ENCODE assay signal across 9 cellular contexts in genomic region chr14:64801800-64802199, GRCh38.
DNase-seq lines count a peak whose midpoint lies in the region; ATAC-seq and TF ChIP-seq lines count a peak whose summit lies in the region.
"Had no signal": no experiment of that assay in that cellular context is flagged by ENCODE, and none has a peak within 500 bp of the region (broad histone marks: within the 10 kb centered on the region; RNA-seq: fewer than 3 reads in every experiment).

No MANE protein-coding gene starts in this region.

- H3K4me3 Mint-ChIP-seq in CD4-positive, alpha-beta T cell = no peak overlapping the region

- H3K9me3 ChIP-seq in AG04450 (ENCODE audit: control insufficient read depth, insufficient read depth, low read length) (no peaks in the 10 kb centered on the region), SJCRH30 (replicated peaks) (no peaks in the 10 kb centered on the region), hepatocyte (ENCODE audit: low read depth) (no peaks in the 10 kb centered on the region)
- H3K9me3 ChIP-seq in CD4-positive, alpha-beta T cell (ENCODE audit: control insufficient read depth, low read length) = no peaks in the 10 kb centered on the region

- no peak overlapping the region for H3K4me2 ChIP-seq in hepatocyte

- ATAC-seq in activated CD4-positive, CD25-positive, alpha-beta regulatory T cell treated with anti-CD3 and anti-CD28 coated beads, Interleukin-2, amount 50 U/mL, for 24 hours = no peak
- ATAC-seq in GM18858 (IDR thresholded peaks at IDR 0.05; ENCODE audit: unreplicated experiment) (no peak), HG02623 (IDR thresholded peaks at IDR 0.05; ENCODE audit: unreplicated experiment) (no peak)
- no peak for ATAC-seq in CD4-positive, alpha-beta T cell (ENCODE audit: poor library complexity)

- H3K27me3 Mint-ChIP-seq in CD4-positive, alpha-beta T cell = no peaks in the 10 kb centered on the region

- no peak overlapping the region for H2AFZ ChIP-seq in hepatocyte

- H3K27ac Mint-ChIP-seq in CD4-positive, alpha-beta T cell = no peak overlapping the region

- no peak overlapping the region for H3K27ac ChIP-seq in AG04450 (ENCODE audit: low read depth, low read length)
- H3K27ac ChIP-seq in SJCRH30 = no peak overlapping the region
- H3K27ac ChIP-seq in hepatocyte = no peak overlapping the region
- no peak overlapping the region for H3K27ac ChIP-seq in CD4-positive, alpha-beta T cell (ENCODE audit: low read depth, low read length)

- H3K36me3 ChIP-seq in SJCRH30 (no peaks in the 10 kb centered on the region), hepatocyte (replicated peaks; ENCODE audit: insufficient read depth, low read depth) (no peaks in the 10 kb centered on the region)

- H3K27me3 ChIP-seq in AG04450 (ENCODE audit: control insufficient read depth, insufficient read depth, low read length) = peaks cover 6% of the 10 kb centered on the region
- H3K27me3 ChIP-seq in SJCRH30 = no peaks in the 10 kb centered on the region
- no peaks in the 10 kb centered on the region for H3K27me3 ChIP-seq in hepatocyte
- no peaks in the 10 kb centered on the region for H3K27me3 ChIP-seq in CD4-positive, alpha-beta T cell (ENCODE audit: control insufficient read depth, insufficient read depth, low read length)

- no peaks in the 10 kb centered on the region for H3K9me3 Mint-ChIP-seq in CD4-positive, alpha-beta T cell

- no peaks in the 10 kb centered on the region for H3K79me2 ChIP-seq in hepatocyte

- H3K4me3 ChIP-seq in AG04450 (ENCODE audit: low read depth, low read length) (no peak overlapping the region), SJCRH30 (no peak overlapping the region), hepatocyte (no peak overlapping the region)

- H3K9me2 ChIP-seq in hepatocyte (replicated peaks; ENCODE audit: insufficient read depth) = no peaks in the 10 kb centered on the region

- no peaks in the 10 kb centered on the region for H3K4me1 ChIP-seq in SJCRH30
- peaks cover 6% of the 10 kb centered on the region for H3K4me1 ChIP-seq in hepatocyte (ENCODE audit: insufficient read depth)

- WGBS in hepatocyte (ENCODE audit: low lambda C conversion rate, missing lambda C conversion rate) = 75% methylated on average over 1 of the region's 1 CpG

- CTCF ChIA-PET in AG04450 (lab: Charles Lee) = interaction anchor here (0.7 to 5.7 kb wide), 8 partner anchors 9 to 222 kb away, joined by 3 to 58 read pairs (median 6); no protein-coding TSS in a partner anchor
- CTCF ChIA-PET in GM10248 (lab: Yijun Ruan, JAX) = interaction anchor here (0.6 to 5.5 kb wide), 9 partner anchors 9 to 218 kb away, joined by 3 to 38 read pairs (median 4); no protein-coding TSS in a partner anchor
- CTCF ChIA-PET in CD4-positive, alpha-beta T cell (lab: Charles Lee) = no interaction called here

- no peaks in the 10 kb centered on the region for H3K4me1 Mint-ChIP-seq in CD4-positive, alpha-beta T cell (ENCODE audit: low read depth)

- POLR2A ChIA-PET in AG04450 (lab: Yijun Ruan, JAX) (no interaction called here), GM10248 (lab: Yijun Ruan, JAX) (no interaction called here)
- POLR2A ChIA-PET in CD4-positive, alpha-beta T cell (lab: Charles Lee) = no interaction called here

- DNase-seq in AG04450 (ENCODE audit: low read depth, low spot score) (no peak), GM10248 (ENCODE audit: extremely low spot score) (peak; percentile 45), SJCRH30 (peak; percentile 22 to 52), hepatocyte (ENCODE audit: low spot score) (no peak)
- no peak for DNase-seq in CD4-positive, alpha-beta T cell
- DNase-seq: activated gamma-delta T cell had no signal

- no peaks in the 10 kb centered on the region for H3K36me3 Mint-ChIP-seq in CD4-positive, alpha-beta T cell (ENCODE audit: low read depth)

- peak; percentile 43 for TF ChIP-seq CTCF in AG04450 (IDR thresholded peaks at IDR 0.05; ENCODE audit: low read depth, low read length)
- peak; percentile 27 for TF ChIP-seq CTCF in GM10248 (IDR thresholded peaks at IDR 0.05; ENCODE audit: control extremely low read depth, extremely low read depth, low read depth, missing control alignments)
- peak; percentile 27 for TF ChIP-seq CTCF in hepatocyte (IDR thresholded peaks at IDR 0.05; ENCODE audit: poor library complexity)
- TF ChIP-seq CTCF in CD4-positive, alpha-beta T cell (IDR thresholded peaks at IDR 0.05) = no peak

- intact Hi-C loops in CD4-positive, alpha-beta T cell (cut with DNase I, micrococcal nuclease) = no loop called here

- no peaks in the 10 kb centered on the region for H4K20me1 ChIP-seq in hepatocyte (ENCODE audit: insufficient read depth, poor library complexity, severe bottlenecking)

Comparison
In these comparisons a context has a peak if more than half of its experiments do, and no peak if none do; other contexts are left out.
1. DNase-seq: peak in GM10248 (single experiment) and SJCRH30 (2 of 2); none in AG04450 (single experiment), hepatocyte (single experiment) and CD4-positive, alpha-beta T cell (0 of 10).